In genomic region chr14:105136401-105137322, GRCh38 we compare ENCODE assay signal across 1 cellular context.
TF ChIP-seq lines count a peak whose summit lies in the region.

No MANE protein-coding gene starts in this region.

TF ChIP-seq in H1, 55 proteins besides CTCF, POLR2A, EP300 and RAD21:
- TF ChIP-seq RNF2 (IDR thresholded peaks at IDR 0.05; ENCODE audit: borderline replicate concordance, low read depth, low read length, missing control alignments, poor library complexity, severe bottlenecking) (no peak), FOSL1 (IDR thresholded peaks at IDR 0.05; ENCODE audit: insufficient read depth, low read depth, low read length) (no peak), EGR1 (IDR thresholded peaks at IDR 0.05; ENCODE audit: borderline replicate concordance, low read depth, low read length) (no peak), RFX5 (IDR thresholded peaks at IDR 0.05; ENCODE audit: borderline replicate concordance, low read depth, low read length) (no peak), KDM1A (IDR thresholded peaks at IDR 0.05; ENCODE audit: borderline replicate concordance, low read length) (no peak), CHD7 (IDR thresholded peaks at IDR 0.05; ENCODE audit: insufficient replicate concordance, low read length) (no peak), ZNF274 (IDR thresholded peaks at IDR 0.05; ENCODE audit: borderline replicate concordance, extremely low read depth, low read length) (no peak), BCL11A (IDR thresholded peaks at IDR 0.05; ENCODE audit: low read depth in 2 of 2, low read length in 2 of 2) (no peak), NANOG (IDR thresholded peaks at IDR 0.05; ENCODE audit: insufficient read depth, low read depth, low read length, poor library complexity, severe bottlenecking) (no peak), GTF2F1 (IDR thresholded peaks at IDR 0.05; ENCODE audit: borderline replicate concordance, low read depth, low read length) (no peak)
